9 cellular contexts compared by ENCODE assay signal in the genomic region with DNA sequence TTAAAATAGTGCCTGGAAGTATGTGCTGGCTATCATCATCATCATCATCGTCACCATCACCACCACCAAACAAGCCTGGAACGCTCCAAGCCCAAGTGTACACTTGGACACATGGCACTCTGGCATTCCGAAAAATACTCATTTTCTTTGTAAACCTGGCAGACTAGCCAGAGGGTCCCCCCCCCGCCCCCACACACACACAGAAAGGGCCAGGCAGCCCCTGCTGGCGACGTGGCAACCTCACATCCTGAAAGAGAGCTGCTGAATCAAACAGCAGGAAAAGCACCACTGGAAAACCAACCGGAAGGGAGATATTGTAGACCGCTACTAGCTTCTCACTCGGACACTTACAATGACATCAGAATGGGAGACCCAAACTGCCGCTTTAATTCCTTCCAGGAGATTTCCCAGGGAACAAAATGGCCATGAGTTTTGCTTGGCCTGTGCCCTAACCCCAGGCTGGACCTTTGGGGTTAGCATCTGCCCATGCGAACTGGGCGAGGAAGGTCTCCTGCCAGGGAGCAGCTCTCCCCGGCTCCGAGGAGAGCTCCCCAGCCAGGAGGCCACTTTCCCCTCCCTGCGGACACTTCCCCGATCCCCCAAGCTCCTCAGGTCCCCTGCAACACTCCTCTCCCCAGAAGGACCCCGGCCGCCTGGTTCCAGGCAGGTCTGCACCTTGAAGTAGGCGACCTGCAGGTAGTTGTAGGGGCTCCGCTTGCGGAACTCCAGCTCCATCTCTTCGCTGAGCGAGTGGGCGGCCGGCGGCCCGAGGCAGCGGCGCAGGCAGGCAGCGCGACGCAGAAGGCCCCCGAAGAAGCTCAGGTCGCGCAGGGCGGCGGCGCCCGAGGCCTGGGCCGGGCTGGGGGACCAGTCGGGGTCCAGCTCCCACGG. TPM values are rescaled to one million over a fixed set of nuclear protein-coding genes. Genes with fewer than 3 reads are reported as not detected.
A peak's percentile ranks its signal among the peaks of the same experiment; 100 is the strongest.
DNase-seq lines count a peak whose midpoint lies in the region; ATAC-seq and TF ChIP-seq lines count a peak whose summit lies in the region.
"Had no signal": no experiment of that assay in that cellular context is flagged by ENCODE, and none has a peak within 500 bp of the region (broad histone marks: within the 10 kb centered on the region; RNA-seq: fewer than 3 reads in every experiment).

No MANE protein-coding gene starts in this region.

- H3K4me1 ChIP-seq in OCI-LY3 (ENCODE audit: low read length) (peaks cover 13% of the 10 kb centered on the region), prostate gland (replicated peaks) (peaks cover 9% of the 10 kb centered on the region)

- TF ChIP-seq CTCF in GM20000 (IDR thresholded peaks at IDR 0.05; ENCODE audit: extremely low read depth, missing control alignments), result no peak
- no peak for TF ChIP-seq CTCF in HL-60 (IDR thresholded peaks at IDR 0.05; ENCODE audit: insufficient read depth, low read length)
- peak; percentile 45 for TF ChIP-seq CTCF in OCI-LY3 (IDR thresholded peaks at IDR 0.05; ENCODE audit: low read depth, low read length)
- peak in 2 of 4 experiments; percentile 35 to 39 for TF ChIP-seq CTCF in prostate gland (IDR thresholded peaks at IDR 0.05)

- peak overlapping the region; percentile 84 for H3K9ac ChIP-seq in OCI-LY3 (ENCODE audit: low read length)

- peaks cover 6 to 15% of the 10 kb centered on the region in 2 donors for H3K36me3 Mint-ChIP-seq in activated naive CD4-positive, alpha-beta T cell treated with anti-CD3 and anti-CD28 coated beads, Interleukin-2, amount 50 U/mL, for 72 hours

- H3K4me3 ChIP-seq in HL-60 (replicated peaks; ENCODE audit: insufficient read depth, low read length) (peak overlapping the region; percentile 98), OCI-LY3 (ENCODE audit: low read length) (peak overlapping the region; percentile 96), prostate gland (peak overlapping the region; percentile 86 to 95)

- peaks cover 9% of the 10 kb centered on the region for H4K20me1 ChIP-seq in OCI-LY3 (ENCODE audit: insufficient read depth, low read length)

- under 1% methylated on average over 38 of the region's 42 CpGs for WGBS in prostate gland

- peak overlapping the region; percentile 74 for H3K27ac ChIP-seq in HL-60 (replicated peaks)
- peak overlapping the region; percentile 31; the same call in 1 of the 2 replicates for H3K27ac ChIP-seq in OCI-LY3 (ENCODE audit: low read length)
- H3K27ac ChIP-seq in prostate gland, result peak overlapping the region; percentile 73 to 78

- ATAC-seq in activated naive CD4-positive, alpha-beta T cell treated with anti-CD3 and anti-CD28 coated beads, Interleukin-2, amount 50 U/mL, for 72 hours, result peak; percentile 17 to 25
- ATAC-seq in left ventricle myocardium superior, result peak; percentile 28

- H3K27ac Mint-ChIP-seq in activated naive CD4-positive, alpha-beta T cell treated with anti-CD3 and anti-CD28 coated beads, Interleukin-2, amount 50 U/mL, for 72 hours, result peak overlapping the region in 1 of 2 donors; percentile 65

- H3K36me3 ChIP-seq in OCI-LY3 (replicated peaks; ENCODE audit: low read depth, low read length), result no peaks in the 10 kb centered on the region
- H3K36me3 ChIP-seq in prostate gland, result no peaks in the 10 kb centered on the region

- no peaks in the 10 kb centered on the region for H3K9me3 Mint-ChIP-seq in activated naive CD4-positive, alpha-beta T cell treated with anti-CD3 and anti-CD28 coated beads, Interleukin-2, amount 50 U/mL, for 72 hours

- H2AFZ ChIP-seq in OCI-LY3 (ENCODE audit: low read depth, low read length), result no peak overlapping the region; the same call in 1 of the 2 replicates

- no peak for TF ChIP-seq POLR2A in prostate gland (IDR thresholded peaks at IDR 0.05)

- H3K79me2 ChIP-seq in OCI-LY3 (ENCODE audit: low read length), result peaks cover 43% of the 10 kb centered on the region

- DNase-seq in DMS 273 treated with DMSO at 0.1 percent for 48 hours (lab: John Stamatoyannopoulos, UW) (peak; percentile 38), GM20000 (ENCODE audit: low spot score) (peak; percentile 55), HL-60 (ENCODE audit: low read depth in 1 of 2, low spot score in 1 of 2) (peak in 1 of 2 experiments; percentile 37), left ventricle myocardium superior (peak; percentile 52), prostate gland (ENCODE audit: low spot score) (peak; percentile 8), hippocampal formation (lab: John Stamatoyannopoulos, UW) (no peak)
- peak in 1 of 2 donors; percentile 57 for DNase-seq in activated naive CD4-positive, alpha-beta T cell treated with anti-CD3 and anti-CD28 coated beads, Interleukin-2, amount 50 U/mL, for 72 hours (ENCODE audit: low spot score in 2 of 2)

- H3K4me2 ChIP-seq in OCI-LY3 (ENCODE audit: low read length), result peak overlapping the region; percentile 89

- intact Hi-C loops in left ventricle myocardium superior (cut with micrococcal nuclease) (no loop called here), prostate gland (cut with DNase I) (loop anchor here (2.0 to 10.0 kb wide), 4 partner anchors 49 to 301 kb away; partner anchors contain the start of genes CCDC30 and YBX1)

- H3K27me3 ChIP-seq in HL-60 (ENCODE audit: insufficient read depth, poor library complexity, severe bottlenecking) (no peaks in the 10 kb centered on the region), OCI-LY3 (ENCODE audit: low read depth, low read length) (no peaks in the 10 kb centered on the region), prostate gland (replicated peaks; ENCODE audit: insufficient read depth) (no peaks in the 10 kb centered on the region)

- no peaks in the 10 kb centered on the region for H3K9me3 ChIP-seq in OCI-LY3 (ENCODE audit: insufficient read depth, low read length)
- H3K9me3 ChIP-seq in prostate gland, result no peaks in the 10 kb centered on the region

RNA-seq across cellular contexts. Expression of gene P3H1, which starts 0.8 kb away (rescaled TPM):
- 10 to 100 TPM; 34.5 to 45.7 TPM for total RNA-seq in activated naive CD4-positive, alpha-beta T cell treated with anti-CD3 and anti-CD28 coated beads, Interleukin-2, amount 50 U/mL, for 72 hours
- total RNA-seq in left ventricle myocardium superior, result 6.2 TPM
- 10 to 100 TPM; 21.0 to 52.1 TPM for total RNA-seq in prostate gland

RNA-seq across cellular contexts. Expression of gene C1orf50, which starts 1.0 kb away (rescaled TPM):
- 1 to 10 TPM; 5.7 to 7.9 TPM for total RNA-seq in activated naive CD4-positive, alpha-beta T cell treated with anti-CD3 and anti-CD28 coated beads, Interleukin-2, amount 50 U/mL, for 72 hours
- total RNA-seq in left ventricle myocardium superior (10.4 TPM), prostate gland (1 to 10 TPM; 3.3 to 3.6 TPM)

RNA-seq across cellular contexts. Expression of gene TMEM269, which starts 18.7 kb away (rescaled TPM):
- 1 to 10 TPM in 1 of 2 donors, under 1 TPM in 1; 0.53 to 1.7 TPM for total RNA-seq in activated naive CD4-positive, alpha-beta T cell treated with anti-CD3 and anti-CD28 coated beads, Interleukin-2, amount 50 U/mL, for 72 hours
- total RNA-seq in left ventricle myocardium superior, result not detected
- total RNA-seq in prostate gland, result under 1 TPM; 0.14 to 0.62 TPM
- total RNA-seq: glomerular endothelial cell had no signal

RNA-seq across cellular contexts. Expression of gene CLDN19, which starts 26.0 kb away (rescaled TPM):
- total RNA-seq in activated naive CD4-positive, alpha-beta T cell treated with anti-CD3 and anti-CD28 coated beads, Interleukin-2, amount 50 U/mL, for 72 hours, result not detected
- not detected for total RNA-seq in left ventricle myocardium superior
- total RNA-seq in prostate gland, result 1 to 10 TPM; 1.1 to 1.5 TPM
- total RNA-seq: glomerular endothelial cell had no signal

RNA-seq across cellular contexts. Expression of gene ERMAP, which starts 50.8 kb away (rescaled TPM):
- total RNA-seq in activated naive CD4-positive, alpha-beta T cell treated with anti-CD3 and anti-CD28 coated beads, Interleukin-2, amount 50 U/mL, for 72 hours, result 1 to 10 TPM; 4.3 to 5.0 TPM
- total RNA-seq in left ventricle myocardium superior, result 5.1 TPM
- total RNA-seq in prostate gland, result 10 to 100 TPM; 14.3 to 15.5 TPM

Comparison
In these comparisons a context has a peak if more than half of its experiments do, and no peak if none do; other contexts are left out.
1. DNase-seq: peak in DMS 273 treated with DMSO at 0.1 percent for 48 hours (single experiment), GM20000 (single experiment), left ventricle myocardium superior (single experiment) and prostate gland (single experiment); none in hippocampal formation (0 of 2).
2. Peak in every context shown above with its lines, with median percentiles within 50 percentile points of each other: H3K27ac ChIP-seq and H3K4me3 ChIP-seq.